ENCODE assay signal across 23 cellular contexts in genomic region chr10:481636-482035, GRCh38.
DNase-seq lines count a peak whose midpoint lies in the region; ATAC-seq and TF ChIP-seq lines count a peak whose summit lies in the region.
"Had no signal": no experiment of that assay in that cellular context is flagged by ENCODE, and none has a peak within 500 bp of the region (broad histone marks: within the 10 kb centered on the region; RNA-seq: fewer than 3 reads in every experiment).

No MANE protein-coding gene starts in this region.

- peaks cover 4% of the 10 kb centered on the region for H3K27me3 Mint-ChIP-seq in activated naive CD8-positive, alpha-beta T cell treated with anti-CD3 and anti-CD28 coated beads, Interleukin-2, amount 10 ng/mL, durations not matched to agents 7 days and 5 days
- peaks cover 2% of the 10 kb centered on the region for H3K27me3 Mint-ChIP-seq in activated naive CD8-positive, alpha-beta T cell treated with anti-CD3 and anti-CD28 coated beads, Interleukin-2, amount 50 U/mL, for 24 hours
- H3K27me3 Mint-ChIP-seq in activated CD8-positive, alpha-beta T cell treated with anti-CD3 and anti-CD28 coated beads for 36 hours: no peaks in the 10 kb centered on the region
- H3K27me3 Mint-ChIP-seq: activated CD4-positive, alpha-beta memory T cell treated with anti-CD3 and anti-CD28 coated beads, Interleukin-2, amount 10 ng/mL, durations not matched to agents 7 days and 5 days; activated naive CD4-positive, alpha-beta T cell treated with anti-CD3 and anti-CD28 coated beads, Interleukin-2, amount 50 U/mL, for 24 hours; stimulated activated naive CD8-positive, alpha-beta T cell treated with anti-CD3 and anti-CD28 coated beads, Interleukin-15, amount 100 ng/mL, for 72 hours had no signal

- POLR2A ChIA-PET in activated naive CD8-positive, alpha-beta T cell treated with anti-CD3 and anti-CD28 coated beads, Interleukin-2, amount 10 ng/mL, durations not matched to agents 7 days and 5 days (lab: Charles Lee): no interaction called here
- POLR2A ChIA-PET in activated CD8-positive, alpha-beta T cell treated with anti-CD3 and anti-CD28 coated beads for 36 hours (lab: Charles Lee): no interaction called here

- H3K27ac Mint-ChIP-seq in activated naive CD8-positive, alpha-beta T cell treated with anti-CD3 and anti-CD28 coated beads, Interleukin-2, amount 10 ng/mL, durations not matched to agents 7 days and 5 days: no peak overlapping the region
- H3K27ac Mint-ChIP-seq in activated naive CD8-positive, alpha-beta T cell treated with anti-CD3 and anti-CD28 coated beads, Interleukin-2, amount 50 U/mL, for 24 hours: no peak overlapping the region
- H3K27ac Mint-ChIP-seq in activated CD8-positive, alpha-beta T cell treated with anti-CD3 and anti-CD28 coated beads for 36 hours: no peak overlapping the region
- H3K27ac Mint-ChIP-seq: activated CD4-positive, alpha-beta memory T cell treated with anti-CD3 and anti-CD28 coated beads, Interleukin-2, amount 10 ng/mL, durations not matched to agents 7 days and 5 days; activated naive CD4-positive, alpha-beta T cell treated with anti-CD3 and anti-CD28 coated beads, Interleukin-2, amount 50 U/mL, for 24 hours; HFFc6; stimulated activated naive CD8-positive, alpha-beta T cell treated with anti-CD3 and anti-CD28 coated beads, Interleukin-15, amount 100 ng/mL, for 72 hours had no signal

- H3K27me3 ChIP-seq in colonic mucosa (no peaks in the 10 kb centered on the region), upper lobe of right lung (no peaks in the 10 kb centered on the region)
- H3K27me3 ChIP-seq: heart right ventricle, SJSA1 had no signal

- H3K9me3 Mint-ChIP-seq in activated naive CD8-positive, alpha-beta T cell treated with anti-CD3 and anti-CD28 coated beads, Interleukin-2, amount 10 ng/mL, durations not matched to agents 7 days and 5 days: peaks cover 6% of the 10 kb centered on the region
- H3K9me3 Mint-ChIP-seq in activated naive CD8-positive, alpha-beta T cell treated with anti-CD3 and anti-CD28 coated beads, Interleukin-2, amount 50 U/mL, for 24 hours: peaks cover 9% of the 10 kb centered on the region
- peaks cover 2% of the 10 kb centered on the region for H3K9me3 Mint-ChIP-seq in activated CD8-positive, alpha-beta T cell treated with anti-CD3 and anti-CD28 coated beads for 36 hours

- H3K9me3 ChIP-seq in colonic mucosa: no peaks in the 10 kb centered on the region
- H3K9me3 ChIP-seq in upper lobe of right lung: no peaks in the 10 kb centered on the region
- H3K9me3 ChIP-seq: heart right ventricle, SJSA1 had no signal

- peaks cover 11% of the 10 kb centered on the region for H3K4me1 Mint-ChIP-seq in activated naive CD8-positive, alpha-beta T cell treated with anti-CD3 and anti-CD28 coated beads, Interleukin-2, amount 10 ng/mL, durations not matched to agents 7 days and 5 days
- peaks cover 11% of the 10 kb centered on the region for H3K4me1 Mint-ChIP-seq in activated naive CD8-positive, alpha-beta T cell treated with anti-CD3 and anti-CD28 coated beads, Interleukin-2, amount 50 U/mL, for 24 hours
- H3K4me1 Mint-ChIP-seq in activated CD8-positive, alpha-beta T cell treated with anti-CD3 and anti-CD28 coated beads for 36 hours (ENCODE audit: low read depth): peaks cover 12% of the 10 kb centered on the region

- CTCF ChIA-PET in activated CD8-positive, alpha-beta T cell treated with anti-CD3 and anti-CD28 coated beads for 36 hours (lab: Charles Lee): no interaction called here

- H3K36me3 Mint-ChIP-seq in activated naive CD8-positive, alpha-beta T cell treated with anti-CD3 and anti-CD28 coated beads, Interleukin-2, amount 10 ng/mL, durations not matched to agents 7 days and 5 days: peaks cover 6% of the 10 kb centered on the region
- peaks cover 1% of the 10 kb centered on the region for H3K36me3 Mint-ChIP-seq in activated naive CD8-positive, alpha-beta T cell treated with anti-CD3 and anti-CD28 coated beads, Interleukin-2, amount 50 U/mL, for 24 hours (ENCODE audit: low read depth)
- no peaks in the 10 kb centered on the region for H3K36me3 Mint-ChIP-seq in activated CD8-positive, alpha-beta T cell treated with anti-CD3 and anti-CD28 coated beads for 36 hours (ENCODE audit: low read depth)

- intact Hi-C loops in colonic mucosa (cut with DNase I) (no loop called here), posterior vena cava (cut with DNase I) (no loop called here), upper lobe of right lung (cut with DNase I) (no loop called here)
- intact Hi-C loops in activated CD8-positive, alpha-beta T cell treated with anti-CD3 and anti-CD28 coated beads for 36 hours (cut with micrococcal nuclease): no loop called here

- H3K36me3 ChIP-seq in colonic mucosa (no peaks in the 10 kb centered on the region), upper lobe of right lung (no peaks in the 10 kb centered on the region)

- no peak for ATAC-seq in activated naive CD8-positive, alpha-beta T cell treated with anti-CD3 and anti-CD28 coated beads, Interleukin-2, amount 10 ng/mL, durations not matched to agents 7 days and 5 days (ENCODE audit: low read depth)
- ATAC-seq in activated naive CD8-positive, alpha-beta T cell treated with anti-CD3 and anti-CD28 coated beads, Interleukin-2, amount 50 U/mL, for 24 hours: no peak
- ATAC-seq in upper lobe of right lung (no peak), HG02973 (IDR thresholded peaks at IDR 0.05; ENCODE audit: unreplicated experiment) (no peak), HG03565 (IDR thresholded peaks at IDR 0.05; ENCODE audit: unreplicated experiment) (no peak)
- no peak for ATAC-seq in activated CD8-positive, alpha-beta T cell treated with anti-CD3 and anti-CD28 coated beads for 36 hours
- ATAC-seq: Panc1; stimulated activated naive CD8-positive, alpha-beta T cell treated with anti-CD3 and anti-CD28 coated beads, Interleukin-15, amount 100 ng/mL, for 72 hours had no signal

- no peak overlapping the region for H3K9ac ChIP-seq in colonic mucosa (ENCODE audit: low read depth in 2 of 2, low read length in 2 of 2)
- H3K9ac ChIP-seq: parathyroid adenoma had no signal

- H3K4me1 ChIP-seq in colonic mucosa (no peaks in the 10 kb centered on the region), upper lobe of right lung (no peaks in the 10 kb centered on the region)
- H3K4me1 ChIP-seq: parathyroid adenoma had no signal

- H3K27ac ChIP-seq in colonic mucosa (no peak overlapping the region), upper lobe of right lung (no peak overlapping the region)
- H3K27ac ChIP-seq: heart right ventricle, parathyroid adenoma, SJSA1, skin epidermis had no signal

- DNase-seq in activated naive CD8-positive, alpha-beta T cell treated with anti-CD3 and anti-CD28 coated beads, Interleukin-2, amount 10 ng/mL, durations not matched to agents 7 days and 5 days: peak; percentile 10
- no peak for DNase-seq in activated naive CD8-positive, alpha-beta T cell treated with anti-CD3 and anti-CD28 coated beads, Interleukin-2, amount 50 U/mL, for 24 hours
- DNase-seq in colonic mucosa: peak; percentile 16
- peak; percentile 64 for DNase-seq in posterior vena cava (ENCODE audit: low spot score)
- DNase-seq in upper lobe of right lung: peak; percentile 58
- no peak for DNase-seq in activated CD8-positive, alpha-beta T cell treated with anti-CD3 and anti-CD28 coated beads for 36 hours
- DNase-seq: activated CD4-positive, alpha-beta memory T cell treated with anti-CD3 and anti-CD28 coated beads, Interleukin-2, amount 10 ng/mL, durations not matched to agents 7 days and 5 days; cortex of kidney; heart right ventricle; HFFc6; NCI-H446 treated with DMSO at 0.1 percent for 48 hours; NK-92 treated with Interleukin-12 subunit alpha and Interleukin-12 subunit beta, amount 100 ng/mL, for 24 hours; stimulated activated CD4-positive, alpha-beta T cell treated with anti-CD3 and anti-CD28 coated beads, Interleukin-2, amount 100 ng/mL, for 48 hours; stimulated activated naive CD8-positive, alpha-beta T cell treated with anti-CD3 and anti-CD28 coated beads, Interleukin-15, amount 100 ng/mL, for 72 hours; T-helper 2 cell had no signal

- H3K4me3 Mint-ChIP-seq in activated naive CD8-positive, alpha-beta T cell treated with anti-CD3 and anti-CD28 coated beads, Interleukin-2, amount 10 ng/mL, durations not matched to agents 7 days and 5 days: no peak overlapping the region
- no peak overlapping the region for H3K4me3 Mint-ChIP-seq in activated naive CD8-positive, alpha-beta T cell treated with anti-CD3 and anti-CD28 coated beads, Interleukin-2, amount 50 U/mL, for 24 hours
- no peak overlapping the region for H3K4me3 Mint-ChIP-seq in activated CD8-positive, alpha-beta T cell treated with anti-CD3 and anti-CD28 coated beads for 36 hours
- H3K4me3 Mint-ChIP-seq: activated CD4-positive, alpha-beta memory T cell treated with anti-CD3 and anti-CD28 coated beads, Interleukin-2, amount 10 ng/mL, durations not matched to agents 7 days and 5 days; activated naive CD4-positive, alpha-beta T cell treated with anti-CD3 and anti-CD28 coated beads, Interleukin-2, amount 50 U/mL, for 24 hours; HFFc6; stimulated activated naive CD8-positive, alpha-beta T cell treated with anti-CD3 and anti-CD28 coated beads, Interleukin-15, amount 100 ng/mL, for 72 hours had no signal

- H3K4me3 ChIP-seq in colonic mucosa (no peak overlapping the region), upper lobe of right lung (no peak overlapping the region)
- H3K4me3 ChIP-seq: heart right ventricle, lung, SJSA1, skin epidermis had no signal

- no peak for TF ChIP-seq CTCF in colonic mucosa (IDR thresholded peaks at IDR 0.05)
- no peak for TF ChIP-seq CTCF in upper lobe of right lung (IDR thresholded peaks at IDR 0.05)
- no peak for TF ChIP-seq CTCF in activated CD8-positive, alpha-beta T cell treated with anti-CD3 and anti-CD28 coated beads for 36 hours (IDR thresholded peaks at IDR 0.05)

Comparison
In these comparisons a context has a peak if more than half of its experiments do, and no peak if none do; other contexts are left out.
1. DNase-seq: peak in activated naive CD8-positive, alpha-beta T cell treated with anti-CD3 and anti-CD28 coated beads, Interleukin-2, amount 10 ng/mL, durations not matched to agents 7 days and 5 days (single experiment), colonic mucosa (single experiment), posterior vena cava (single experiment) and upper lobe of right lung (single experiment); none in activated naive CD8-positive, alpha-beta T cell treated with anti-CD3 and anti-CD28 coated beads, Interleukin-2, amount 50 U/mL, for 24 hours (single experiment) and activated CD8-positive, alpha-beta T cell treated with anti-CD3 and anti-CD28 coated beads for 36 hours (single experiment).